ENCODE assay signal across 10 cellular contexts in genomic region chr9:83964973-83965349, GRCh38. TPM values are rescaled to one million over a fixed set of nuclear protein-coding genes. Genes with fewer than 3 reads are reported as not detected.
DNase-seq lines count a peak whose midpoint lies in the region; ATAC-seq and TF ChIP-seq lines count a peak whose summit lies in the region.
"Had no signal": no experiment of that assay in that cellular context is flagged by ENCODE, and none has a peak within 500 bp of the region (broad histone marks: within the 10 kb centered on the region; RNA-seq: fewer than 3 reads in every experiment).

No MANE protein-coding gene starts in this region.

- no peaks in the 10 kb centered on the region for H3K9me3 ChIP-seq in ascending aorta

- H3K36me3 Mint-ChIP-seq in HFFc6 (ENCODE audit: low read depth) (peaks cover 24% of the 10 kb centered on the region), mesothelial cell of epicardium (peaks cover 23% of the 10 kb centered on the region)
- H3K36me3 Mint-ChIP-seq in activated T-helper 17 cell treated with anti-CD3 and anti-CD28 coated beads, Interleukin-2, amount 50 U/mL, for 72 hours (ENCODE audit: low read depth): peaks cover 43% of the 10 kb centered on the region

- DNase-seq in DMS53 (lab: John Stamatoyannopoulos, UW) (peak; percentile 55), HFFc6 (no peak), mesothelial cell of epicardium (ENCODE audit: low spot score in 2 of 2, unreplicated experiment in 2 of 2) (no peak), H4 (ENCODE audit: low spot score) (no peak), ascending aorta (ENCODE audit: low spot score in 2 of 2) (no peak)
- DNase-seq: activated CD4-positive, alpha-beta T cell treated with anti-CD3 and anti-CD28 coated beads for 4 hours; NCI-H146 had no signal

- intact Hi-C loops in ascending aorta (cut with DNase I): no loop called here

- H3K27ac Mint-ChIP-seq in HFFc6: peak overlapping the region; percentile 58
- H3K27ac Mint-ChIP-seq in activated T-helper 17 cell treated with anti-CD3 and anti-CD28 coated beads, Interleukin-2, amount 50 U/mL, for 72 hours: no peak overlapping the region
- peak overlapping the region; percentile 44 for H3K27ac Mint-ChIP-seq in mesothelial cell of epicardium

- H3K27me3 ChIP-seq in ascending aorta: no peaks in the 10 kb centered on the region

- TF ChIP-seq CTCF in HFFc6 (IDR thresholded peaks at IDR 0.05): no peak
- TF ChIP-seq CTCF in mesothelial cell of epicardium (IDR thresholded peaks at IDR 0.05; ENCODE audit: unreplicated experiment): no peak
- no peak for TF ChIP-seq CTCF in ascending aorta (IDR thresholded peaks at IDR 0.05)

- no peak overlapping the region for H3K27ac ChIP-seq in ascending aorta

- H3K4me1 ChIP-seq in ascending aorta: peaks cover 0 to 2% of the 10 kb centered on the region in 2 donors

- H3K4me1 Mint-ChIP-seq in HFFc6 (ENCODE audit: low read depth): peaks cover 29% of the 10 kb centered on the region
- H3K4me1 Mint-ChIP-seq in activated T-helper 17 cell treated with anti-CD3 and anti-CD28 coated beads, Interleukin-2, amount 50 U/mL, for 72 hours: peaks cover 9% of the 10 kb centered on the region
- H3K4me1 Mint-ChIP-seq in mesothelial cell of epicardium: peaks cover 4% of the 10 kb centered on the region

- H3K27me3 Mint-ChIP-seq in HFFc6 (ENCODE audit: insufficient read depth) (peaks cover 6% of the 10 kb centered on the region), mesothelial cell of epicardium (ENCODE audit: low read depth) (no peaks in the 10 kb centered on the region)
- no peaks in the 10 kb centered on the region for H3K27me3 Mint-ChIP-seq in activated T-helper 17 cell treated with anti-CD3 and anti-CD28 coated beads, Interleukin-2, amount 50 U/mL, for 72 hours

- no peak overlapping the region for H3K4me3 ChIP-seq in ascending aorta

- H3K4me3 Mint-ChIP-seq in HFFc6 (no peak overlapping the region), mesothelial cell of epicardium (no peak overlapping the region)
- no peak overlapping the region for H3K4me3 Mint-ChIP-seq in activated T-helper 17 cell treated with anti-CD3 and anti-CD28 coated beads, Interleukin-2, amount 50 U/mL, for 72 hours

- H3K9me3 Mint-ChIP-seq in HFFc6 (no peaks in the 10 kb centered on the region), mesothelial cell of epicardium (no peaks in the 10 kb centered on the region)
- H3K9me3 Mint-ChIP-seq in activated T-helper 17 cell treated with anti-CD3 and anti-CD28 coated beads, Interleukin-2, amount 50 U/mL, for 72 hours: no peaks in the 10 kb centered on the region

- ATAC-seq in activated T-helper 17 cell treated with anti-CD3 and anti-CD28 coated beads, Interleukin-2, amount 50 U/mL, for 72 hours (replicated peaks): peak; percentile 35
- ATAC-seq in HG03175 (IDR thresholded peaks at IDR 0.05; ENCODE audit: unreplicated experiment) (no peak), GM21447 (IDR thresholded peaks at IDR 0.05; ENCODE audit: unreplicated experiment) (no peak)

- H3K36me3 ChIP-seq in ascending aorta: peaks cover 21 to 36% of the 10 kb centered on the region in 2 donors

RNA-seq across cellular contexts. Expression of gene HNRNPK, which starts 15.1 kb away (rescaled TPM):
- 100 to 1,000 TPM; 520 to 678 (median 632) TPM for total RNA-seq in HFFc6 (2021; fragmentation: NEBNext Ultra II Directional; extraction: Animal tissue kit (Norgen Biotek cat#: 25700))
- total RNA-seq in activated T-helper 17 cell treated with anti-CD3 and anti-CD28 coated beads, Interleukin-2, amount 50 U/mL, for 72 hours: 100 to 1,000 TPM; 542 to 767 TPM
- total RNA-seq in mesothelial cell of epicardium (672 to 696 TPM (median 682 TPM) in 3 replicates), ascending aorta (272 TPM)
- total RNA-seq in H4 (2014; rRNA removed; shearing (Covaris generic)): 661 and 803 TPM in 2 replicates

RNA-seq across cellular contexts. Expression of gene RMI1, which starts 15.6 kb away (rescaled TPM):
- 10 to 100 TPM in 5 of 6 experiments, 1 to 10 TPM in 1; 8.2 to 13.4 (median 12.2) TPM for total RNA-seq in HFFc6 (2021; fragmentation: NEBNext Ultra II Directional; extraction: Animal tissue kit (Norgen Biotek cat#: 25700))
- total RNA-seq in activated T-helper 17 cell treated with anti-CD3 and anti-CD28 coated beads, Interleukin-2, amount 50 U/mL, for 72 hours: 10 to 100 TPM; 17.6 to 25.1 TPM
- total RNA-seq in mesothelial cell of epicardium (8.8 to 9.8 TPM (median 9.2 TPM) in 3 replicates), ascending aorta (0.21 TPM)
- total RNA-seq in H4 (2014; rRNA removed; shearing (Covaris generic)): 9.1 and 11.5 TPM in 2 replicates

RNA-seq across cellular contexts. Expression of gene KIF27, which starts 43.7 kb away (rescaled TPM):
- total RNA-seq in HFFc6 (2021; fragmentation: NEBNext Ultra II Directional; extraction: Animal tissue kit (Norgen Biotek cat#: 25700)): 1 to 10 TPM in 5 of 6 experiments, under 1 TPM in 1; 0.99 to 2.0 (median 1.2) TPM
- total RNA-seq in activated T-helper 17 cell treated with anti-CD3 and anti-CD28 coated beads, Interleukin-2, amount 50 U/mL, for 72 hours: 1 to 10 TPM; 2.6 to 3.1 TPM
- total RNA-seq in mesothelial cell of epicardium (11.6 to 13.7 TPM (median 13.2 TPM) in 3 replicates), ascending aorta (1.9 TPM)
- 0.64 and 1.2 TPM in 2 replicates for total RNA-seq in H4 (2014; rRNA removed; shearing (Covaris generic))
